ENCODE assay signal across 1 cellular context in the genomic region with DNA sequence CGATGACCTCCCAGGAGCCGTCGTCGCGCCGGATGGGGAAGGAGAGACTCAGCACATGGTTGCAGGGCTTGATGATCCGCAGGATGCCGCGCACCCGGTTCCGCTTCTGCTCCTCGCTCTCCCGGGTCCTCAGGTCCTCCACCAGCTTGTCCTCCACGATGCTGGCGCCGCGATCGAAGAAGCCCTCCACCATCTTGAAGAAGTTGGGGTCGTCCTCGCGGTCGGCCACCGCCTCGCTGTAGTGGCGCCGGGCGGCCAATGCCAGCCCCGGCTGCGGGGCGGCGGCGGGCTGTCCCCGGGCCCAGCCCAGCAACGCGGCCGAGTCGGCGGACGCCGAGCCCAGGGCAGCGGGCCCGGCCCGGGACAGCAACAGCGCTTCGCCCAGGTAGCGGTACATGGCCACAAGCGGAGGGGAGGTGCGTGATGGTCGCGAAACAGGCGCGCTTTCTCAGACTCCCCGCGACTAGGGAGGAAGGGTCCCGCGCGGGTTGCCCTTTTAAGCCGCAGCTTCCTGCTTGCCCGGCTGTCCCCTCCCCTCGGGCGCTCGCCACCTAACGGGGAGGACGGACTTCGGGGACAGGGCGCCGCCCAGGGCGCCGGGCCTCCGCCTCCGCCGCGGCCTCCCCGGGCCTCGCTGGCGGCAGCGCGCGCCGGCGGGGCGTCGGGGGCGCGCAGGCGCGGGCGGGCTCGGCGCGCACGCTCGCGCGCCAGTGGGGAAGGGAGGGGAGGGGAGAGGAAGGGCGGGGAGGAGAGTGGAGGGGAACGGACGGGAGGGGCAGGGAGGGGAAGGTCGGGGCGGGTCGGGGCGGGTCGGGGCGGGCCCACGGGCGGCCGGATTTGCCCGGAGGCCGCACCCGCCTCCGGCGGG.
TF ChIP-seq lines count a peak whose summit lies in the region.

Gene GLUD1 (minus strand): TSS at position 471 of the 868 bp plus-strand sequence. CDS start 74 bp downstream, at position 397.
A gene with protein sequence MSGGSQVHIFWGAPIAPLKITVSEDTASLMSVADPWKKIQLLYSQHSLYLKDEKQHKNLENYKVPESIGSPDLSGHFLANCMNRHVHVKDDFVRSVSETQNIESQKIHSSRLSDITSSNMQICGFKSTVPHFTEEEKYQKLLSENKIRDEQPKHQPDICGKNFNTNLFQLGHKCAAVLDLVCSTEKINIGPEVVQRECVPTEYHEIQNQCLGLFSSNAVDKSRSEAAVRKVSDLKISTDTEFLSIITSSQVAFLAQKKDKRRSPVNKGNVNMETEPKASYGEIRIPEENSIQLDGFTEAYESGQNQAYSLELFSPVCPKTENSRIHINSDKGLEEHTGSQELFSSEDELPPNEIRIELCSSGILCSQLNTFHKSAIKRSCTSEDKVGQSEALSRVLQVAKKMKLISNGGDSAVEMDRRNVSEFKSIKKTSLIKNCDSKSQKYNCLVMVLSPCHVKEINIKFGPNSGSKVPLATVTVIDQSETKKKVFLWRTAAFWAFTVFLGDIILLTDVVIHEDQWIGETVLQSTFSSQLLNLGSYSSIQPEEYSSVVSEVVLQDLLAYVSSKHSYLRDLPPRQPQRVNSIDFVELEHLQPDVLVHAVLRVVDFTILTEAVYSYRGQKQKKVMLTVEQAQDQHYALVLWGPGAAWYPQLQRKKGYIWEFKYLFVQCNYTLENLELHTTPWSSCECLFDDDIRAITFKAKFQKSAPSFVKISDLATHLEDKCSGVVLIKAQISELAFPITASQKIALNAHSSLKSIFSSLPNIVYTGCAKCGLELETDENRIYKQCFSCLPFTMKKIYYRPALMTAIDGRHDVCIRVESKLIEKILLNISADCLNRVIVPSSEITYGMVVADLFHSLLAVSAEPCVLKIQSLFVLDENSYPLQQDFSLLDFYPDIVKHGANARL (plus strand): TSS at position 834 of the 868 bp plus-strand sequence. CDS start 56,149 bp downstream, outside the sequence.

TF ChIP-seq in HCT116, 20 proteins besides CTCF, POLR2A, EP300 and RAD21:
- TF ChIP-seq TCF7L2 (IDR thresholded peaks at IDR 0.05; ENCODE audit: borderline replicate concordance, extremely low read depth, insufficient read depth, insufficient read length): peak; percentile 48
- TF ChIP-seq, protein P1, sequence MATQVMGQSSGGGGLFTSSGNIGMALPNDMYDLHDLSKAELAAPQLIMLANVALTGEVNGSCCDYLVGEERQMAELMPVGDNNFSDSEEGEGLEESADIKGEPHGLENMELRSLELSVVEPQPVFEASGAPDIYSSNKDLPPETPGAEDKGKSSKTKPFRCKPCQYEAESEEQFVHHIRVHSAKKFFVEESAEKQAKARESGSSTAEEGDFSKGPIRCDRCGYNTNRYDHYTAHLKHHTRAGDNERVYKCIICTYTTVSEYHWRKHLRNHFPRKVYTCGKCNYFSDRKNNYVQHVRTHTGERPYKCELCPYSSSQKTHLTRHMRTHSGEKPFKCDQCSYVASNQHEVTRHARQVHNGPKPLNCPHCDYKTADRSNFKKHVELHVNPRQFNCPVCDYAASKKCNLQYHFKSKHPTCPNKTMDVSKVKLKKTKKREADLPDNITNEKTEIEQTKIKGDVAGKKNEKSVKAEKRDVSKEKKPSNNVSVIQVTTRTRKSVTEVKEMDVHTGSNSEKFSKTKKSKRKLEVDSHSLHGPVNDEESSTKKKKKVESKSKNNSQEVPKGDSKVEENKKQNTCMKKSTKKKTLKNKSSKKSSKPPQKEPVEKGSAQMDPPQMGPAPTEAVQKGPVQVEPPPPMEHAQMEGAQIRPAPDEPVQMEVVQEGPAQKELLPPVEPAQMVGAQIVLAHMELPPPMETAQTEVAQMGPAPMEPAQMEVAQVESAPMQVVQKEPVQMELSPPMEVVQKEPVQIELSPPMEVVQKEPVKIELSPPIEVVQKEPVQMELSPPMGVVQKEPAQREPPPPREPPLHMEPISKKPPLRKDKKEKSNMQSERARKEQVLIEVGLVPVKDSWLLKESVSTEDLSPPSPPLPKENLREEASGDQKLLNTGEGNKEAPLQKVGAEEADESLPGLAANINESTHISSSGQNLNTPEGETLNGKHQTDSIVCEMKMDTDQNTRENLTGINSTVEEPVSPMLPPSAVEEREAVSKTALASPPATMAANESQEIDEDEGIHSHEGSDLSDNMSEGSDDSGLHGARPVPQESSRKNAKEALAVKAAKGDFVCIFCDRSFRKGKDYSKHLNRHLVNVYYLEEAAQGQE (IDR thresholded peaks at IDR 0.05; ENCODE audit: low read depth): no peak
- TF ChIP-seq, protein P2, sequence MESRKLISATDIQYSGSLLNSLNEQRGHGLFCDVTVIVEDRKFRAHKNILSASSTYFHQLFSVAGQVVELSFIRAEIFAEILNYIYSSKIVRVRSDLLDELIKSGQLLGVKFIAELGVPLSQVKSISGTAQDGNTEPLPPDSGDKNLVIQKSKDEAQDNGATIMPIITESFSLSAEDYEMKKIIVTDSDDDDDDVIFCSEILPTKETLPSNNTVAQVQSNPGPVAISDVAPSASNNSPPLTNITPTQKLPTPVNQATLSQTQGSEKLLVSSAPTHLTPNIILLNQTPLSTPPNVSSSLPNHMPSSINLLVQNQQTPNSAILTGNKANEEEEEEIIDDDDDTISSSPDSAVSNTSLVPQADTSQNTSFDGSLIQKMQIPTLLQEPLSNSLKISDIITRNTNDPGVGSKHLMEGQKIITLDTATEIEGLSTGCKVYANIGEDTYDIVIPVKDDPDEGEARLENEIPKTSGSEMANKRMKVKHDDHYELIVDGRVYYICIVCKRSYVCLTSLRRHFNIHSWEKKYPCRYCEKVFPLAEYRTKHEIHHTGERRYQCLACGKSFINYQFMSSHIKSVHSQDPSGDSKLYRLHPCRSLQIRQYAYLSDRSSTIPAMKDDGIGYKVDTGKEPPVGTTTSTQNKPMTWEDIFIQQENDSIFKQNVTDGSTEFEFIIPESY (IDR thresholded peaks at IDR 0.05; ENCODE audit: extremely low read depth, insufficient replicate concordance, low read length): no peak
- peak; percentile 65 for TF ChIP-seq SP1 (IDR thresholded peaks at IDR 0.05; ENCODE audit: low read depth)
- peak; percentile 77 for TF ChIP-seq POLR2AphosphoS5 (IDR thresholded peaks at IDR 0.05; ENCODE audit: low read depth, low read length)
- TF ChIP-seq CEBPB (IDR thresholded peaks at IDR 0.05; ENCODE audit: low read depth): no peak
- TF ChIP-seq JUND (IDR thresholded peaks at IDR 0.05): no peak
- no peak for TF ChIP-seq EZH2 (IDR thresholded peaks at IDR 0.05)
- peak; percentile 7; the same call in 1 of the 2 replicates for TF ChIP-seq CBX3 (IDR thresholded peaks at IDR 0.05; ENCODE audit: low read depth)
- peak; percentile 47 for TF ChIP-seq SIN3A (IDR thresholded peaks at IDR 0.05; ENCODE audit: low read depth)
- TF ChIP-seq YY1 (IDR thresholded peaks at IDR 0.05; ENCODE audit: extremely low read depth, insufficient replicate concordance, low read depth, low read length): peak; percentile 35
- peak; percentile 82 for TF ChIP-seq MAX (IDR thresholded peaks at IDR 0.05)
- peak; percentile 77 for TF ChIP-seq ZFX (IDR thresholded peaks at IDR 0.05)
